28 cellular contexts compared by ENCODE assay signal in the genomic region with DNA sequence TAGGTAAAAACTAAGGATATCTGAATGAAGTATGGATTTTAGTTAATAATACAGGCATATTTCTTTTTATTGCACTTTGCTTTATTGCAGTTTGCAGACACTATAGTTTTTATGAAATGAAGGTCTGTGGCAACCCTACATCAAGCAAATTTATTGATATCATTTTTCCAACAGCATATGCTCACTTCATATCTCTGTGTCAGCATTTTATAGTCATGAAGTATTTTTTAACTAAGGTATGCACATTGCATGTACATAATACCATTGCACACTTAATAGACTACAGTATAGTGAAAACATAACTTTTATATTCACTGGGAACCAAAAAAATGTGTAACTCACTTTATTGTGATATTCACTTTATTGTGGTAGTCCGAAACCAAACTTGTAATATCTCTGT.
"Had no signal": no experiment of that assay in that cellular context is flagged by ENCODE, and none has a peak within 500 bp of the region (broad histone marks: within the 10 kb centered on the region; RNA-seq: fewer than 3 reads in every experiment).

No MANE protein-coding gene starts in this region.

- H3K9me3 ChIP-seq: ovary, suprapubic skin, testis, transverse colon, upper lobe of right lung, uterus had no signal

- ATAC-seq: natural killer cell; psoas muscle; right cardiac atrium; sciatic nerve; stimulated activated memory B cell treated with anti-CD40 and anti-IgM and Interleukin-4, amounts not matched to agents 10 μg/mL and 1 μg/mL and 100 μg/mL, for 72 hours; stimulated activated naive CD8-positive, alpha-beta T cell treated with anti-CD3 and anti-CD28 coated beads, Interleukin-15, amount 100 ng/mL, for 72 hours; stimulated activated naive CD8-positive, alpha-beta T cell treated with anti-CD3 and anti-CD28 coated beads, Interleukin-15, Interleukin-2, amounts not matched to agents 100 U/mL and 50 U/mL, for 24 hours; upper lobe of right lung had no signal

- H3K79me2 ChIP-seq: parathyroid adenoma had no signal

- H3K4me1 ChIP-seq: neural progenitor cell, parathyroid adenoma, psoas muscle, spleen, suprapubic skin, testis, tibial artery, transverse colon, upper lobe of right lung, uterus had no signal

- DNase-seq: natural killer cell; occipital lobe; ovary; posterior cingulate gyrus; psoas muscle; right cardiac atrium; spleen; stimulated activated CD4-positive, alpha-beta T cell treated with anti-CD3 and anti-CD28 coated beads, Interleukin-12 subunit alpha, Interleukin-12 subunit beta, amount 100 ng/mL, for 4 hours; stimulated activated CD4-positive, alpha-beta T cell treated with anti-CD3 and anti-CD28 coated beads, Interleukin-1b, Interleukin-23, amount 100 ng/mL, for 48 hours; stimulated activated CD4-positive, alpha-beta T cell treated with anti-CD3 and anti-CD28 coated beads, Interleukin-4, amount 100 ng/mL, for 1 hour; stimulated activated CD4-positive, alpha-beta T cell treated with anti-CD3 and anti-CD28 coated beads, Interleukin-4, amount 100 ng/mL, for 4 hours; stimulated activated CD8-positive, alpha-beta memory T cell treated with anti-CD3 and anti-CD28 coated beads, Interleukin-4, amount 100 ng/mL, for 48 hours; stimulated activated naive CD4-positive, alpha-beta T cell; stimulated activated naive CD8-positive, alpha-beta T cell treated with anti-CD3 and anti-CD28 coated beads, Interleukin-15, amount 100 ng/mL, for 72 hours; stimulated activated naive CD8-positive, alpha-beta T cell treated with anti-CD3 and anti-CD28 coated beads, Interleukin-15, Interleukin-2, amounts not matched to agents 100 U/mL and 50 U/mL, for 24 hours; substantia nigra; testis; tibial artery; transverse colon; upper lobe of right lung; uterus had no signal

- H3K4me2 ChIP-seq: neural progenitor cell, smooth muscle cell had no signal

- H3K9ac ChIP-seq: neural progenitor cell, parathyroid adenoma had no signal

- H3K36me3 ChIP-seq: neural progenitor cell, ovary, spleen, suprapubic skin, tibial artery, transverse colon, upper lobe of right lung, uterus had no signal

- H3K27me3 ChIP-seq: neural progenitor cell, ovary, spleen, suprapubic skin, testis, tibial artery, transverse colon, upper lobe of right lung, uterus had no signal

- H2AFZ ChIP-seq: neural progenitor cell, parathyroid adenoma had no signal

- H3K4me3 ChIP-seq: neural progenitor cell, ovary, psoas muscle, skin epidermis, smooth muscle cell, spleen, suprapubic skin, testis, tibial artery, transverse colon, upper lobe of right lung, uterus had no signal

- H3K27ac ChIP-seq: neural progenitor cell, ovary, parathyroid adenoma, psoas muscle, skin epidermis, spleen, suprapubic skin, testis, tibial artery, transverse colon, upper lobe of right lung, uterus had no signal
